In the genomic region with DNA sequence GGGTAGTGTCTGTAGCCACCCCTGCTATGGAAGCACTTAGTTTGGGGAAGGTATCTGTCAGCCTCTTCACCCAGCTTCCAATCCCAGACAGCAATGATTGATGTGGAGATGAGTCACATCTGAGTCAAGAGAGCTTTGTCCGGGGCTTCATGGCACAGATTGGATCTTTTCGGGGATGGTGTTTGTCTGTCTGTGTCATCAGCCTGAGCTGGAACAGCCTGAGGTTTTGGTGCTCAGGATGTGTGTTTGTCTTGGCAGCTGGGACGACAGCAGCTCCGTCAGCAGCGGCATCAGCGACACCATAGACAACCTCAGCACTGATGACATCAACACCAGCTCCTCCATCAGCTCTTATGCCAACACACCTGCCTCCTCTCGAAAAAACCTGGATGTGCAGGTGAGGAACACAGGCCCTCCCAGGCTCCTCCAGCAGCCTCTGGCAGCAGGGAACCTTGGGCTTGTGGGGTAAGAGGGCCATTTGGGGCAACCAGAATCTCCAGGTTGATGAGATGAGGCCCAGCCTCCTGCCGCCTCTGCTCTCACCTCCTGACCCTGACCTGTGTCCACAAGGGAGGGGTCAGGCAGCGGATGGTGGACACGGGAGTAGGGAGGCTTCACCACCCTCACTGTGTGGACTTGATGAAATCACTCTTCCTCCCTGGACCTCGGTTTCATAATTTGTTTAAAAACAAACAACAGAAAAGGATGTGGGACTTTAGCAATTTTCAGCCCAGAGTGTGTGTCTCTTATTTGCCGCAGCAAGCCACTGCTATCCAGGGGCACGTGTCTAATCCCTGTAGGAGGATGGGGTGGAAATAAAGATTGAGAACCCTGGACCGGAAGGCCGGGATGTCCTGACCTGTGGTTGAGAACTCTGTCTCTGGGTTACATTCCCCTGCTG, we compare ENCODE assay signal across 1 cellular context.
A peak's percentile ranks its signal among the peaks of the same experiment; 100 is the strongest.
TF ChIP-seq lines count a peak whose summit lies in the region.

No MANE protein-coding gene starts in this region.

TF ChIP-seq in A549, 52 proteins besides CTCF, POLR2A, EP300 and RAD21 (continued from another document):
- TF ChIP-seq MYC (IDR thresholded peaks at IDR 0.05; ENCODE audit: borderline replicate concordance, low read length) (0 out of 2 replicates have a peak, but pooled peaks have one; percentile 75), SMC3 (IDR thresholded peaks at IDR 0.05) (peak; percentile 24; the same call in 2 of the 3 replicates), JUN (IDR thresholded peaks at IDR 0.05) (peak; percentile 78 to 91; a peak in 4 of 5 replicates), ZSCAN20 (CRISPR knock-in tag; IDR thresholded peaks at IDR 0.05) (no peak), BHLHE40 (IDR thresholded peaks at IDR 0.05; ENCODE audit: low read depth, low read length) (peak; percentile 46; the same call in 1 of the 2 replicates)
